In genomic region chr3:179666436-179667035, GRCh38 we compare ENCODE assay signal across 10 cellular contexts. TPM values are rescaled to one million over a fixed set of nuclear protein-coding genes. Genes with fewer than 3 reads are reported as not detected.
A peak's percentile ranks its signal among the peaks of the same experiment; 100 is the strongest.
DNase-seq lines count a peak whose midpoint lies in the region; ATAC-seq and TF ChIP-seq lines count a peak whose summit lies in the region.
"Had no signal": no experiment of that assay in that cellular context is flagged by ENCODE, and none has a peak within 500 bp of the region (broad histone marks: within the 10 kb centered on the region; RNA-seq: fewer than 3 reads in every experiment).

No MANE protein-coding gene starts in this region.

- DNase-seq in NCI-H2171 (lab: John Stamatoyannopoulos, UW) = peak; percentile 75
- DNase-seq in dermis blood vessel endothelial cell = peak; percentile 40
- peak; percentile 64 for DNase-seq in medulla oblongata (ENCODE audit: extremely low spot score)
- DNase-seq in neuronal stem cell (ENCODE audit: low spot score) = no peak
- DNase-seq in sigmoid colon = no peak
- DNase-seq in T-helper 17 cell = no peak
- DNase-seq: HCEC 1CT had no signal

- H3K4me2 ChIP-seq in BLaER1 (peak overlapping the region; percentile 17), neuronal stem cell (ENCODE audit: insufficient read depth, low read length, poor library complexity, severe bottlenecking) (no peak overlapping the region)

- intact Hi-C loops in sigmoid colon (cut with DNase I) = no loop called here

- no peak overlapping the region for H2AFZ ChIP-seq in neuronal stem cell (ENCODE audit: low read length)

- peaks cover 7% of the 10 kb centered on the region; the same call in 1 of the 2 replicates for H3K9me3 ChIP-seq in BLaER1
- H3K9me3 ChIP-seq in neuronal stem cell (replicated peaks in 1 of 2; ENCODE audit: control insufficient read depth in 2 of 2, insufficient read depth in 1 of 2, low read depth in 1 of 2, low read length in 2 of 2) = peaks cover 0 to 3% of the 10 kb centered on the region in 2 donors
- no peaks in the 10 kb centered on the region for H3K9me3 ChIP-seq in sigmoid colon
- H3K9me3 ChIP-seq in T-helper 17 cell (ENCODE audit: control insufficient read depth, low read length, poor library complexity, severe bottlenecking) = no peaks in the 10 kb centered on the region

- no peak for TF ChIP-seq POLR2A in sigmoid colon (IDR thresholded peaks at IDR 0.05)

- no peak overlapping the region for H2BK120ac ChIP-seq in neuronal stem cell (ENCODE audit: low read depth, low read length)

- H3K9ac ChIP-seq in BLaER1 (no peak overlapping the region), neuronal stem cell (ENCODE audit: low read depth, low read length, poor library complexity) (no peak overlapping the region)

- no peak overlapping the region for H3K14ac ChIP-seq in neuronal stem cell (ENCODE audit: low read length)

- no peak overlapping the region for H2BK12ac ChIP-seq in neuronal stem cell (ENCODE audit: low read length)

- no peak overlapping the region for H4K91ac ChIP-seq in neuronal stem cell (ENCODE audit: low read depth, low read length, poor library complexity)

- H2BK15ac ChIP-seq in neuronal stem cell (ENCODE audit: low read length) = no peak overlapping the region

- no peak overlapping the region for H3K23ac ChIP-seq in neuronal stem cell (ENCODE audit: low read depth, low read length, poor library complexity)

- no peaks in the 10 kb centered on the region for H3K27me3 ChIP-seq in BLaER1
- H3K27me3 ChIP-seq in neuronal stem cell (ENCODE audit: control insufficient read depth in 3 of 3, insufficient read depth in 3 of 3, low read depth in 1 of 3, low read length in 3 of 3) = no peaks in the 10 kb centered on the region
- H3K27me3 ChIP-seq in sigmoid colon = no peaks in the 10 kb centered on the region

- peaks cover 29% of the 10 kb centered on the region for H3K4me1 Mint-ChIP-seq in T-helper 17 cell

- H3K36me3 ChIP-seq in BLaER1 (peaks cover 35% of the 10 kb centered on the region), neuronal stem cell (replicated peaks in 1 of 2; ENCODE audit: control insufficient read depth in 2 of 2, insufficient read depth in 2 of 2, low read length in 2 of 2) (peaks cover 0 to 4% of the 10 kb centered on the region in 2 donors), sigmoid colon (no peaks in the 10 kb centered on the region)

- peaks cover 27% of the 10 kb centered on the region for H3K4me1 ChIP-seq in BLaER1
- peaks cover 3 to 16% of the 10 kb centered on the region in 2 donors for H3K4me1 ChIP-seq in neuronal stem cell (ENCODE audit: control insufficient read depth in 2 of 2, insufficient read depth in 1 of 2, low read depth in 1 of 2, low read length in 2 of 2)
- peaks cover 0 to 18% (median 13%) of the 10 kb centered on the region in 4 donors for H3K4me1 ChIP-seq in sigmoid colon

- no peak overlapping the region for H3K4me3 Mint-ChIP-seq in T-helper 17 cell

- H2BK5ac ChIP-seq in neuronal stem cell (ENCODE audit: low read length) = no peak overlapping the region

- H4K20me1 ChIP-seq in BLaER1 = peaks cover 99% of the 10 kb centered on the region

- no CpG with 5 or more reads among the region's 8 CpGs for WGBS in neuronal stem cell (ENCODE audit: extremely low coverage in 2 of 2, insufficient read length in 2 of 2, insufficient replicate concordance in 1 of 2), 2 donors
- 69 to 80% methylated on average over 8 of the region's 8 CpGs for WGBS in sigmoid colon, 2 donors

- H3K36me3 Mint-ChIP-seq in T-helper 17 cell (ENCODE audit: low read depth) = peaks cover 2% of the 10 kb centered on the region

- H3K27ac Mint-ChIP-seq in T-helper 17 cell = no peak overlapping the region

- H3K4ac ChIP-seq in neuronal stem cell (ENCODE audit: low read length) = no peak overlapping the region

- no peak overlapping the region for H3K18ac ChIP-seq in neuronal stem cell (ENCODE audit: low read length)

- no peak for ATAC-seq in HG03045 (IDR thresholded peaks at IDR 0.05; ENCODE audit: unreplicated experiment)
- ATAC-seq in T-helper 17 cell = no peak

- H3K4me3 ChIP-seq in BLaER1 = no peak overlapping the region
- no peak overlapping the region for H3K4me3 ChIP-seq in neuronal stem cell (ENCODE audit: low read length in 2 of 2)
- H3K4me3 ChIP-seq in sigmoid colon = no peak overlapping the region

- no peak overlapping the region for H2AK5ac ChIP-seq in neuronal stem cell (ENCODE audit: low read depth, low read length)

- H3K27me3 Mint-ChIP-seq in T-helper 17 cell = no peaks in the 10 kb centered on the region

- H3K27ac ChIP-seq in BLaER1 (0 out of 2 replicates have a peak overlapping the region, but pooled peaks have one; percentile 25), neuronal stem cell (replicated peaks; ENCODE audit: low read length) (no peak overlapping the region), sigmoid colon (no peak overlapping the region)
- H3K27ac ChIP-seq: C4-2B had no signal

- H4K8ac ChIP-seq in neuronal stem cell (ENCODE audit: low read depth, low read length) = no peak overlapping the region

- peaks cover 5% of the 10 kb centered on the region for H3K79me1 ChIP-seq in neuronal stem cell (ENCODE audit: low read depth, low read length)

- no peak for TF ChIP-seq EP300 in sigmoid colon (IDR thresholded peaks at IDR 0.05)

- no peak for TF ChIP-seq CTCF in sigmoid colon (IDR thresholded peaks at IDR 0.05)

RNA-seq across cellular contexts. Expression of gene USP13, which starts 13.7 kb away (rescaled TPM):
- 30.5 and 52.0 TPM in 2 replicates for total RNA-seq in dermis blood vessel endothelial cell
- 11.9 TPM for polyA plus RNA-seq in neuronal stem cell (2013, experiment 1 of 2)
- polyA plus RNA-seq in neuronal stem cell (2013, experiment 2 of 2) = 11.1 TPM
- 10 to 100 TPM in 1 of 4 donors, 1 to 10 TPM in 3; 7.2 to 11.1 (median 8.5) TPM for total RNA-seq in sigmoid colon
- polyA plus RNA-seq in sigmoid colon = 1 to 10 TPM in 2 of 3 donors, under 1 TPM in 1; 0.69 to 2.3 (median 1.2) TPM
- 1 to 10 TPM; 7.7 to 7.9 TPM for total RNA-seq in T-helper 17 cell

Comparison
In these comparisons a context has a peak if more than half of its experiments do, and no peak if none do; other contexts are left out.
1. DNase-seq: peak in NCI-H2171 (single experiment), dermis blood vessel endothelial cell (single experiment) and medulla oblongata (single experiment); none in neuronal stem cell (single experiment), sigmoid colon (single experiment) and T-helper 17 cell (0 of 3).